In the genomic region with DNA sequence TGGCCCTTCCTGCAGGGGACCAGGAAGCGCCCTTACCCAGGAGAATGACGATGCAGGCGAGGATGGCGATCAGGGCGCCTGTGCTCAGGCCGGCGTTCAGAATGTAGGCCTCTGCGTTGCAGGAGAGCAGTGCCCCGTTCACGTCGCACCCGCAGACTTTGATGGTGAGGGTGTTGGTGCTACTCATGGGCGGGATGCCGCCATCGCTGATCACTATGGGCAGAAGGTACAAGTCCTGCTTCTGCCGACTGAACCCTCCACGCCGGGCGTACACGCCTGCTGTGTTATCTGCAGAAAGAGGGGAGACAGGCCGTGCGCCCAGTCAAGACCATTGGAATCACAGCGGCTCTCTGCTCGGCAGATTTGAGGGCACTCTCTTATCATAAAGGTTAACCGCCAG, we compare ENCODE assay signal across 1 cellular context.
TF ChIP-seq lines count a peak whose summit lies in the region.

No MANE protein-coding gene starts in this region.

TF ChIP-seq in WTC11, 78 proteins besides CTCF, POLR2A, EP300 and RAD21 (continued from another document):
- TF ChIP-seq CDX4 (CRISPR knock-in tag; IDR thresholded peaks at IDR 0.05; ENCODE audit: borderline replicate concordance) (no peak), ATF1 (CRISPR knock-in tag; IDR thresholded peaks at IDR 0.05) (no peak), RELA (CRISPR knock-in tag; IDR thresholded peaks at IDR 0.05; ENCODE audit: borderline replicate concordance) (no peak), ZNF138 (CRISPR knock-in tag; conservative IDR thresholded peaks at IDR 0.05) (no peak), GRHL2 (CRISPR knock-in tag; IDR thresholded peaks at IDR 0.05; ENCODE audit: insufficient replicate concordance, severe bottlenecking) (no peak), IRF2 (CRISPR knock-in tag; IDR thresholded peaks at IDR 0.05; ENCODE audit: borderline replicate concordance, low read depth) (no peak), PRRX2 (CRISPR knock-in tag; IDR thresholded peaks at IDR 0.05) (no peak)
